In genomic region chr1:162983671-162984425, GRCh38 we compare ENCODE assay signal across 15 cellular contexts.
DNase-seq lines count a peak whose midpoint lies in the region; ATAC-seq, FAIRE-seq and TF ChIP-seq lines count a peak whose summit lies in the region.
"Had no signal": no experiment of that assay in that cellular context is flagged by ENCODE, and none has a peak within 500 bp of the region (broad histone marks: within the 10 kb centered on the region; RNA-seq: fewer than 3 reads in every experiment).

No MANE protein-coding gene starts in this region.

- TF ChIP-seq CTCF in astrocyte of the spinal cord (IDR thresholded peaks at IDR 0.05; ENCODE audit: low read depth, low read length): no peak
- no peak for TF ChIP-seq CTCF in GM13977 (IDR thresholded peaks at IDR 0.05; ENCODE audit: extremely low read depth, insufficient read depth, missing control alignments)

- FAIRE-seq in frontal cortex (lab: Jason Lieb, UNC): no peak
- FAIRE-seq: A204.1, H54 had no signal

- in situ Hi-C loops in astrocyte of the spinal cord (cut with HindIII; ENCODE audit: low sequenced_read_pairs): no loop called here
- in situ Hi-C loops in GM13977 (cut with MboI; ENCODE audit: low pct_unique_long_range_greater_than_20kb, low sequenced_read_pairs, unreplicated experiment): no loop called here

- H3K4me3 ChIP-seq in astrocyte of the spinal cord (ENCODE audit: low read depth, low read length): no peak overlapping the region

- peak; percentile 18 for DNase-seq in Daoy (ENCODE audit: low read depth)
- peak; percentile 78 for DNase-seq in M059J (ENCODE audit: low read depth)
- DNase-seq in astrocyte of the spinal cord (ENCODE audit: low read depth, low spot score): peak; percentile 49
- DNase-seq in kidney tubule cell (ENCODE audit: low spot score): peak; percentile 12
- DNase-seq in frontal cortex (ENCODE audit: low spot score in 2 of 2): no peak
- DNase-seq in GM13977 (ENCODE audit: low spot score): no peak
- no peak for DNase-seq in left ventricle myocardium superior
- DNase-seq: C1 segment of cervical spinal cord, NCI-H187 treated with DMSO at 0.1 percent for 48 hours, NCI-H446, NCI-H748 treated with DMSO at 0.1 percent for 48 hours, OCI-M1 had no signal

- ATAC-seq in HG03432 (IDR thresholded peaks at IDR 0.05; ENCODE audit: unreplicated experiment) (no peak), left ventricle myocardium superior (no peak)

- intact Hi-C loops in left ventricle myocardium superior (cut with micrococcal nuclease): no loop called here

Comparison
In these comparisons a context has a peak if more than half of its experiments do, and no peak if none do; other contexts are left out.
1. DNase-seq: peak in Daoy (single experiment), M059J (single experiment), astrocyte of the spinal cord (single experiment) and kidney tubule cell (single experiment); none in frontal cortex (0 of 2), GM13977 (single experiment) and left ventricle myocardium superior (single experiment).